In genomic region chr4:24535399-24535798, GRCh38 we compare ENCODE assay signal across 1 cellular context.
TF ChIP-seq lines count a peak whose summit lies in the region.

No MANE protein-coding gene starts in this region.

TF ChIP-seq in WTC11, 78 proteins besides CTCF, POLR2A, EP300 and RAD21 (continued from another document):
- TF ChIP-seq, protein P1, sequence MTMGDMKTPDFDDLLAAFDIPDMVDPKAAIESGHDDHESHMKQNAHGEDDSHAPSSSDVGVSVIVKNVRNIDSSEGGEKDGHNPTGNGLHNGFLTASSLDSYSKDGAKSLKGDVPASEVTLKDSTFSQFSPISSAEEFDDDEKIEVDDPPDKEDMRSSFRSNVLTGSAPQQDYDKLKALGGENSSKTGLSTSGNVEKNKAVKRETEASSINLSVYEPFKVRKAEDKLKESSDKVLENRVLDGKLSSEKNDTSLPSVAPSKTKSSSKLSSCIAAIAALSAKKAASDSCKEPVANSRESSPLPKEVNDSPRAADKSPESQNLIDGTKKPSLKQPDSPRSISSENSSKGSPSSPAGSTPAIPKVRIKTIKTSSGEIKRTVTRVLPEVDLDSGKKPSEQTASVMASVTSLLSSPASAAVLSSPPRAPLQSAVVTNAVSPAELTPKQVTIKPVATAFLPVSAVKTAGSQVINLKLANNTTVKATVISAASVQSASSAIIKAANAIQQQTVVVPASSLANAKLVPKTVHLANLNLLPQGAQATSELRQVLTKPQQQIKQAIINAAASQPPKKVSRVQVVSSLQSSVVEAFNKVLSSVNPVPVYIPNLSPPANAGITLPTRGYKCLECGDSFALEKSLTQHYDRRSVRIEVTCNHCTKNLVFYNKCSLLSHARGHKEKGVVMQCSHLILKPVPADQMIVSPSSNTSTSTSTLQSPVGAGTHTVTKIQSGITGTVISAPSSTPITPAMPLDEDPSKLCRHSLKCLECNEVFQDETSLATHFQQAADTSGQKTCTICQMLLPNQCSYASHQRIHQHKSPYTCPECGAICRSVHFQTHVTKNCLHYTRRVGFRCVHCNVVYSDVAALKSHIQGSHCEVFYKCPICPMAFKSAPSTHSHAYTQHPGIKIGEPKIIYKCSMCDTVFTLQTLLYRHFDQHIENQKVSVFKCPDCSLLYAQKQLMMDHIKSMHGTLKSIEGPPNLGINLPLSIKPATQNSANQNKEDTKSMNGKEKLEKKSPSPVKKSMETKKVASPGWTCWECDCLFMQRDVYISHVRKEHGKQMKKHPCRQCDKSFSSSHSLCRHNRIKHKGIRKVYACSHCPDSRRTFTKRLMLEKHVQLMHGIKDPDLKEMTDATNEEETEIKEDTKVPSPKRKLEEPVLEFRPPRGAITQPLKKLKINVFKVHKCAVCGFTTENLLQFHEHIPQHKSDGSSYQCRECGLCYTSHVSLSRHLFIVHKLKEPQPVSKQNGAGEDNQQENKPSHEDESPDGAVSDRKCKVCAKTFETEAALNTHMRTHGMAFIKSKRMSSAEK (CRISPR knock-in tag; IDR thresholded peaks at IDR 0.05; ENCODE audit: borderline replicate concordance) = no peak
- no peak for TF ChIP-seq CREM (CRISPR knock-in tag; IDR thresholded peaks at IDR 0.05)
- TF ChIP-seq ZNF416 (CRISPR knock-in tag; IDR thresholded peaks at IDR 0.05) = no peak
- TF ChIP-seq JAZF1 (CRISPR knock-in tag; IDR thresholded peaks at IDR 0.05) = no peak
- TF ChIP-seq ZNF232 (CRISPR knock-in tag; IDR thresholded peaks at IDR 0.05) = no peak
- TF ChIP-seq CDX4 (CRISPR knock-in tag; IDR thresholded peaks at IDR 0.05; ENCODE audit: borderline replicate concordance) = no peak
- TF ChIP-seq IRF1 (CRISPR knock-in tag; IDR thresholded peaks at IDR 0.05) = no peak
- TF ChIP-seq, protein P2, sequence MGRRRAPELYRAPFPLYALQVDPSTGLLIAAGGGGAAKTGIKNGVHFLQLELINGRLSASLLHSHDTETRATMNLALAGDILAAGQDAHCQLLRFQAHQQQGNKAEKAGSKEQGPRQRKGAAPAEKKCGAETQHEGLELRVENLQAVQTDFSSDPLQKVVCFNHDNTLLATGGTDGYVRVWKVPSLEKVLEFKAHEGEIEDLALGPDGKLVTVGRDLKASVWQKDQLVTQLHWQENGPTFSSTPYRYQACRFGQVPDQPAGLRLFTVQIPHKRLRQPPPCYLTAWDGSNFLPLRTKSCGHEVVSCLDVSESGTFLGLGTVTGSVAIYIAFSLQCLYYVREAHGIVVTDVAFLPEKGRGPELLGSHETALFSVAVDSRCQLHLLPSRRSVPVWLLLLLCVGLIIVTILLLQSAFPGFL (CRISPR knock-in tag; IDR thresholded peaks at IDR 0.05; ENCODE audit: borderline replicate concordance) = no peak
- no peak for TF ChIP-seq ZNF512 (CRISPR knock-in tag; IDR thresholded peaks at IDR 0.05; ENCODE audit: borderline replicate concordance)
- TF ChIP-seq GABPB1 (CRISPR knock-in tag; IDR thresholded peaks at IDR 0.05) = no peak
- no peak for TF ChIP-seq SP1 (CRISPR knock-in tag; conservative IDR thresholded peaks at IDR 0.05)
- TF ChIP-seq, protein P3, sequence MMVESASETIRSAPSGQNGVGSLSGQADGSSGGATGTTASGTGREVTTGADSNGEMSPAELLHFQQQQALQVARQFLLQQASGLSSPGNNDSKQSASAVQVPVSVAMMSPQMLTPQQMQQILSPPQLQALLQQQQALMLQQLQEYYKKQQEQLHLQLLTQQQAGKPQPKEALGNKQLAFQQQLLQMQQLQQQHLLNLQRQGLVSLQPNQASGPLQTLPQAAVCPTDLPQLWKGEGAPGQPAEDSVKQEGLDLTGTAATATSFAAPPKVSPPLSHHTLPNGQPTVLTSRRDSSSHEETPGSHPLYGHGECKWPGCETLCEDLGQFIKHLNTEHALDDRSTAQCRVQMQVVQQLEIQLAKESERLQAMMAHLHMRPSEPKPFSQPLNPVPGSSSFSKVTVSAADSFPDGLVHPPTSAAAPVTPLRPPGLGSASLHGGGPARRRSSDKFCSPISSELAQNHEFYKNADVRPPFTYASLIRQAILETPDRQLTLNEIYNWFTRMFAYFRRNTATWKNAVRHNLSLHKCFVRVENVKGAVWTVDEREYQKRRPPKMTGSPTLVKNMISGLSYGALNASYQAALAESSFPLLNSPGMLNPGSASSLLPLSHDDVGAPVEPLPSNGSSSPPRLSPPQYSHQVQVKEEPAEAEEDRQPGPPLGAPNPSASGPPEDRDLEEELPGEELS (CRISPR knock-in tag; IDR thresholded peaks at IDR 0.05) = no peak
